Comparison of ENCODE assay signal across 1 cellular context in genomic region chr7:91880413-91881241, GRCh38.
A peak's percentile ranks its signal among the peaks of the same experiment; 100 is the strongest.
TF ChIP-seq lines count a peak whose summit lies in the region.

Gene MTERF1 (minus strand): TSS chr7:91880702. CDS start chr7:91880083, 619 bp downstream.

TF ChIP-seq in HEK293, 187 proteins besides CTCF, POLR2A, EP300 and RAD21 (continued from another document and continues in another):
- TF ChIP-seq HOXD13 (CRISPR knock-in tag; IDR thresholded peaks at IDR 0.05; ENCODE audit: borderline replicate concordance) (peak; percentile 44), ZNF600 (tag by site-specific recombination; IDR thresholded peaks at IDR 0.05) (peak; percentile 47; the same call in 1 of the 2 replicates), HOXC10 (CRISPR knock-in tag; IDR thresholded peaks at IDR 0.05) (no peak), ZBTB8A (tag by site-specific recombination; IDR thresholded peaks at IDR 0.05) (peak; percentile 81), OVOL3 (tag by site-specific recombination; IDR thresholded peaks at IDR 0.05) (no peak), ZBTB26 (tag by site-specific recombination; optimal IDR thresholded peaks at IDR 0.05) (peak; percentile 71), ZNF391 (tag by site-specific recombination; IDR thresholded peaks at IDR 0.05; ENCODE audit: borderline replicate concordance, low read depth) (no peak; the same call in 1 of the 2 replicates), ZNF24 (tag by site-specific recombination; IDR thresholded peaks at IDR 0.05) (0 out of 2 replicates have a peak, but pooled peaks have one; percentile 57), ZNF324 (tag by site-specific recombination; IDR thresholded peaks at IDR 0.05) (no peak), ZNF48 (tag by site-specific recombination; IDR thresholded peaks at IDR 0.05) (no peak), ZNF335 (tag by site-specific recombination; conservative IDR thresholded peaks at IDR 0.05) (peak; percentile 54), ZNF292 (tag by site-specific recombination; IDR thresholded peaks at IDR 0.05; ENCODE audit: borderline replicate concordance, low read depth) (no peak), SP7 (tag by site-specific recombination; IDR thresholded peaks at IDR 0.05) (peak; percentile 63; the same call in 1 of the 2 replicates), ZBTB11 (tag by site-specific recombination; conservative IDR thresholded peaks at IDR 0.05; ENCODE audit: low read depth) (peak; percentile 93), PBX3 (CRISPR knock-in tag; IDR thresholded peaks at IDR 0.05) (peak; percentile 78; the same call in 1 of the 2 replicates), MZF1 (tag by site-specific recombination; IDR thresholded peaks at IDR 0.05; ENCODE audit: borderline replicate concordance) (no peak), ZNF133 (tag by site-specific recombination; IDR thresholded peaks at IDR 0.05) (no peak), ZNF645 (tag by site-specific recombination; IDR thresholded peaks at IDR 0.05) (no peak), ZSCAN23 (tag by site-specific recombination; IDR thresholded peaks at IDR 0.05) (no peak), ZNF792 (tag by site-specific recombination; IDR thresholded peaks at IDR 0.05) (no peak), ZNF2 (tag by site-specific recombination; IDR thresholded peaks at IDR 0.05) (peak; percentile 72), ZNF148 (tag by site-specific recombination; IDR thresholded peaks at IDR 0.05; ENCODE audit: borderline replicate concordance) (no peak), TCF7L2 (IDR thresholded peaks at IDR 0.05; ENCODE audit: borderline replicate concordance, low read depth, low read length) (no peak), REPIN1 (tag by site-specific recombination; IDR thresholded peaks at IDR 0.05; ENCODE audit: low read depth) (no peak), PATZ1 (tag by site-specific recombination; IDR thresholded peaks at IDR 0.05) (peak; percentile 51; the same call in 1 of the 2 replicates), ZBTB44 (tag by site-specific recombination; IDR thresholded peaks at IDR 0.05) (no peak; the same call in 1 of the 2 replicates), ZNF157 (tag by site-specific recombination; IDR thresholded peaks at IDR 0.05) (no peak), ZSCAN30 (tag by site-specific recombination; IDR thresholded peaks at IDR 0.05) (peak; percentile 77; the same call in 1 of the 2 replicates), ZNF707 (tag by site-specific recombination; IDR thresholded peaks at IDR 0.05) (no peak), ZIC2 (tag by site-specific recombination; IDR thresholded peaks at IDR 0.05) (peak; percentile 70)
- TF ChIP-seq, protein P1, sequence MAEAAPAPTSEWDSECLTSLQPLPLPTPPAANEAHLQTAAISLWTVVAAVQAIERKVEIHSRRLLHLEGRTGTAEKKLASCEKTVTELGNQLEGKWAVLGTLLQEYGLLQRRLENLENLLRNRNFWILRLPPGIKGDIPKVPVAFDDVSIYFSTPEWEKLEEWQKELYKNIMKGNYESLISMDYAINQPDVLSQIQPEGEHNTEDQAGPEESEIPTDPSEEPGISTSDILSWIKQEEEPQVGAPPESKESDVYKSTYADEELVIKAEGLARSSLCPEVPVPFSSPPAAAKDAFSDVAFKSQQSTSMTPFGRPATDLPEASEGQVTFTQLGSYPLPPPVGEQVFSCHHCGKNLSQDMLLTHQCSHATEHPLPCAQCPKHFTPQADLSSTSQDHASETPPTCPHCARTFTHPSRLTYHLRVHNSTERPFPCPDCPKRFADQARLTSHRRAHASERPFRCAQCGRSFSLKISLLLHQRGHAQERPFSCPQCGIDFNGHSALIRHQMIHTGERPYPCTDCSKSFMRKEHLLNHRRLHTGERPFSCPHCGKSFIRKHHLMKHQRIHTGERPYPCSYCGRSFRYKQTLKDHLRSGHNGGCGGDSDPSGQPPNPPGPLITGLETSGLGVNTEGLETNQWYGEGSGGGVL (tag by site-specific recombination; IDR thresholded peaks at IDR 0.05): no peak
- TF ChIP-seq, protein P2, sequence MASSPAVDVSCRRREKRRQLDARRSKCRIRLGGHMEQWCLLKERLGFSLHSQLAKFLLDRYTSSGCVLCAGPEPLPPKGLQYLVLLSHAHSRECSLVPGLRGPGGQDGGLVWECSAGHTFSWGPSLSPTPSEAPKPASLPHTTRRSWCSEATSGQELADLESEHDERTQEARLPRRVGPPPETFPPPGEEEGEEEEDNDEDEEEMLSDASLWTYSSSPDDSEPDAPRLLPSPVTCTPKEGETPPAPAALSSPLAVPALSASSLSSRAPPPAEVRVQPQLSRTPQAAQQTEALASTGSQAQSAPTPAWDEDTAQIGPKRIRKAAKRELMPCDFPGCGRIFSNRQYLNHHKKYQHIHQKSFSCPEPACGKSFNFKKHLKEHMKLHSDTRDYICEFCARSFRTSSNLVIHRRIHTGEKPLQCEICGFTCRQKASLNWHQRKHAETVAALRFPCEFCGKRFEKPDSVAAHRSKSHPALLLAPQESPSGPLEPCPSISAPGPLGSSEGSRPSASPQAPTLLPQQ (tag by site-specific recombination; IDR thresholded peaks at IDR 0.05): peak; percentile 68
- TF ChIP-seq, protein P3, sequence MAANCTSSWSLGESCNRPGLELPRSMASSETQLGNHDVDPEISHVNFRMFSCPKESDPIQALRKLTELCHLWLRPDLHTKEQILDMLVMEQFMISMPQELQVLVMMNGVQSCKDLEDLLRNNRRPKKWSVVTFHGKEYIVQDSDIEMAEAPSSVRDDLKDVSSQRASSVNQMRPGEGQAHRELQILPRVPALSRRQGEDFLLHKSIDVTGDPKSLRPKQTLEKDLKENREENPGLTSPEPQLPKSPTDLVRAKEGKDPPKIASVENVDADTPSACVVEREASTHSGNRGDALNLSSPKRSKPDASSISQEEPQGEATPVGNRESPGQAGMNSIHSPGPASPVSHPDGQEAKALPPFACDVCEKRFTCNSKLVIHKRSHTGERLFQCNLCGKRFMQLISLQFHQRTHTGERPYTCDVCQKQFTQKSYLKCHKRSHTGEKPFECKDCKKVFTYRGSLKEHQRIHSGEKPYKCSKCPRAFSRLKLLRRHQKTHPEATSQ (tag by site-specific recombination; IDR thresholded peaks at IDR 0.05): no peak
- TF ChIP-seq, protein P4, sequence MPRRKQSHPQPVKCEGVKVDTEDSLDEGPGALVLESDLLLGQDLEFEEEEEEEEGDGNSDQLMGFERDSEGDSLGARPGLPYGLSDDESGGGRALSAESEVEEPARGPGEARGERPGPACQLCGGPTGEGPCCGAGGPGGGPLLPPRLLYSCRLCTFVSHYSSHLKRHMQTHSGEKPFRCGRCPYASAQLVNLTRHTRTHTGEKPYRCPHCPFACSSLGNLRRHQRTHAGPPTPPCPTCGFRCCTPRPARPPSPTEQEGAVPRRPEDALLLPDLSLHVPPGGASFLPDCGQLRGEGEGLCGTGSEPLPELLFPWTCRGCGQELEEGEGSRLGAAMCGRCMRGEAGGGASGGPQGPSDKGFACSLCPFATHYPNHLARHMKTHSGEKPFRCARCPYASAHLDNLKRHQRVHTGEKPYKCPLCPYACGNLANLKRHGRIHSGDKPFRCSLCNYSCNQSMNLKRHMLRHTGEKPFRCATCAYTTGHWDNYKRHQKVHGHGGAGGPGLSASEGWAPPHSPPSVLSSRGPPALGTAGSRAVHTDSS (tag by site-specific recombination; IDR thresholded peaks at IDR 0.05): no peak
- TF ChIP-seq, protein P5, sequence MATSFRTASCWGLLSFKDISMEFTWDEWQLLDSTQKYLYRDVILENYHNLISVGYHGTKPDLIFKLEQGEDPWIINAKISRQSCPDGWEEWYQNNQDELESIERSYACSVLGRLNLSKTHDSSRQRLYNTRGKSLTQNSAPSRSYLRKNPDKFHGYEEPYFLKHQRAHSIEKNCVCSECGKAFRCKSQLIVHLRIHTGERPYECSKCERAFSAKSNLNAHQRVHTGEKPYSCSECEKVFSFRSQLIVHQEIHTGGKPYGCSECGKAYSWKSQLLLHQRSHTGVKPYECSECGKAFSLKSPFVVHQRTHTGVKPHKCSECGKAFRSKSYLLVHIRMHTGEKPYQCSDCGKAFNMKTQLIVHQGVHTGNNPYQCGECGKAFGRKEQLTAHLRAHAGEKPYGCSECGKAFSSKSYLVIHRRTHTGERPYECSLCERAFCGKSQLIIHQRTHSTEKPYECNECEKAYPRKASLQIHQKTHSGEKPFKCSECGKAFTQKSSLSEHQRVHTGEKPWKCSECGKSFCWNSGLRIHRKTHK (tag by site-specific recombination; IDR thresholded peaks at IDR 0.05): no peak
